15 cellular contexts compared by ENCODE assay signal in genomic region chr4:47493238-47494123, GRCh38. TPM values are rescaled to one million over a fixed set of nuclear protein-coding genes. Genes with fewer than 3 reads are reported as not detected.
DNase-seq lines count a peak whose midpoint lies in the region; ATAC-seq and TF ChIP-seq lines count a peak whose summit lies in the region.
"Had no signal": no experiment of that assay in that cellular context is flagged by ENCODE, and none has a peak within 500 bp of the region (broad histone marks: within the 10 kb centered on the region; RNA-seq: fewer than 3 reads in every experiment).

No MANE protein-coding gene starts in this region.

- H3F3A ChIP-seq in PC-3 (ENCODE audit: low read length, unreplicated experiment): no peaks in the 10 kb centered on the region

- CTCF ChIA-PET in PC-3 (lab: Charles Lee): no interaction called here

- no TSS peak for BruUV-seq in PC-3 (replicated peaks; lab: Mats Ljungman, UMichigan)

- H3K4me1 ChIP-seq in PC-3 (ENCODE audit: insufficient read depth, low read length): no peaks in the 10 kb centered on the region

- no peak overlapping the region for H3K4me3 ChIP-seq in PC-3 (ENCODE audit: low read length)
- H3K4me3 ChIP-seq: esophagus squamous epithelium had no signal

- no peak overlapping the region for H2AFZ ChIP-seq in PC-3 (ENCODE audit: low read length)

- DNase-seq in renal cortical epithelial cell (ENCODE audit: low read depth) (peak; percentile 15), PC-3 (no peak), NCI-H1092 treated with DMSO at 0.1 percent for 48 hours (lab: John Stamatoyannopoulos, UW) (no peak), OCI-M2 (lab: John Stamatoyannopoulos, UW; ENCODE audit: unreplicated experiment) (no peak)
- no peak for DNase-seq in stimulated activated CD4-positive, alpha-beta T cell treated with anti-CD3 and anti-CD28 coated beads, Interleukin-1b, Interleukin-23, amount 100 ng/mL, for 48 hours
- DNase-seq: CD4-positive, CD25-positive, alpha-beta regulatory T cell; esophagus squamous epithelium; H9; NK-92 treated with Interleukin-12 subunit alpha and Interleukin-12 subunit beta, amount 100 ng/mL, for 24 hours; SW 1271 had no signal

- no peak overlapping the region for H3K4me2 ChIP-seq in PC-3 (ENCODE audit: low read length)

- H3K36me3 ChIP-seq in PC-3 (ENCODE audit: low read depth, low read length): no peaks in the 10 kb centered on the region

- no peak overlapping the region for H3K9ac ChIP-seq in PC-3 (ENCODE audit: low read length)

- H3K9me2 ChIP-seq in PC-3 (replicated peaks; ENCODE audit: low read length): no peaks in the 10 kb centered on the region

- intact Hi-C loops in PC-3 (cut with micrococcal nuclease): no loop called here

- no peaks in the 10 kb centered on the region for H4K20me1 ChIP-seq in PC-3 (ENCODE audit: low read length)

- peak; percentile 53 for ATAC-seq in GM18858 (IDR thresholded peaks at IDR 0.05; ENCODE audit: unreplicated experiment)
- peak; percentile 49 for ATAC-seq in GM21576 (IDR thresholded peaks at IDR 0.05; ENCODE audit: unreplicated experiment)
- ATAC-seq in HG03342 (IDR thresholded peaks at IDR 0.05; ENCODE audit: unreplicated experiment): peak; percentile 50
- ATAC-seq in PC-3: no peak
- ATAC-seq: HepG2, sciatic nerve had no signal

- H3K27me3 ChIP-seq in PC-3 (ENCODE audit: low read length): no peaks in the 10 kb centered on the region
- H3K27me3 ChIP-seq: esophagus squamous epithelium had no signal

- POLR2A ChIA-PET in PC-3 (lab: Charles Lee; ENCODE audit: unreplicated experiment): no interaction called here

- no peaks in the 10 kb centered on the region for H3K9me3 ChIP-seq in PC-3 (ENCODE audit: low read length)
- H3K9me3 ChIP-seq: esophagus squamous epithelium had no signal

- no peak overlapping the region for H3K27ac ChIP-seq in PC-3 (ENCODE audit: low read length)
- H3K27ac ChIP-seq: esophagus squamous epithelium had no signal

- TF ChIP-seq CTCF in PC-3 (conservative IDR thresholded peaks at IDR 0.05; ENCODE audit: low read depth, low read length): no peak

- H3K79me2 ChIP-seq in PC-3 (ENCODE audit: low read length): no peaks in the 10 kb centered on the region

RNA-seq across cellular contexts. Expression of gene ATP10D, which starts 8.4 kb away (rescaled TPM):
- total RNA-seq in renal cortical epithelial cell (76.8 and 137 TPM in 2 replicates), PC-3 (2014; rRNA removed) (0.84 and 4.0 TPM in 2 replicates)

RNA-seq across cellular contexts. Expression of gene COMMD8, which starts 30.0 kb away (rescaled TPM):
- total RNA-seq in renal cortical epithelial cell (56.8 and 78.8 TPM in 2 replicates), PC-3 (2014; rRNA removed) (5.5 and 9.5 TPM in 2 replicates)

Comparison
In these comparisons a context has a peak if more than half of its experiments do, and no peak if none do; other contexts are left out.
1. RNA of gene ATP10D, which starts 8.4 kb away (total RNA-seq): 76.8 to 137 TPM in renal cortical epithelial cell; 0.84 to 4.0 TPM in PC-3; every median in the first group is over 10 times any median in the second.